In genomic region chr11:62573592-62574362, GRCh38 we compare ENCODE assay signal across 1 cellular context.
A peak's percentile ranks its signal among the peaks of the same experiment; 100 is the strongest.
TF ChIP-seq lines count a peak whose summit lies in the region.

A gene with protein sequence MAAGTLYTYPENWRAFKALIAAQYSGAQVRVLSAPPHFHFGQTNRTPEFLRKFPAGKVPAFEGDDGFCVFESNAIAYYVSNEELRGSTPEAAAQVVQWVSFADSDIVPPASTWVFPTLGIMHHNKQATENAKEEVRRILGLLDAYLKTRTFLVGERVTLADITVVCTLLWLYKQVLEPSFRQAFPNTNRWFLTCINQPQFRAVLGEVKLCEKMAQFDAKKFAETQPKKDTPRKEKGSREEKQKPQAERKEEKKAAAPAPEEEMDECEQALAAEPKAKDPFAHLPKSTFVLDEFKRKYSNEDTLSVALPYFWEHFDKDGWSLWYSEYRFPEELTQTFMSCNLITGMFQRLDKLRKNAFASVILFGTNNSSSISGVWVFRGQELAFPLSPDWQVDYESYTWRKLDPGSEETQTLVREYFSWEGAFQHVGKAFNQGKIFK (minus strand): TSS chr11:62573891. CDS start chr11:62573842, 49 bp downstream.

TF ChIP-seq in HepG2, 621 proteins besides CTCF, POLR2A, EP300 and RAD21 (continued from another document and continues in another):
- TF ChIP-seq THAP7 (CRISPR knock-in tag; IDR thresholded peaks at IDR 0.05) (no peak), STAG1 (CRISPR knock-in tag; IDR thresholded peaks at IDR 0.05) (no peak), SATB2 (CRISPR knock-in tag; IDR thresholded peaks at IDR 0.05) (no peak), ZSCAN29 (CRISPR knock-in tag; conservative IDR thresholded peaks at IDR 0.05) (no peak), ZNF143 (CRISPR knock-in tag; IDR thresholded peaks at IDR 0.05) (peak; percentile 13; the same call in 1 of the 2 replicates), TBX3 (IDR thresholded peaks at IDR 0.05; ENCODE audit: borderline replicate concordance) (no peak), FOXA1 (IDR thresholded peaks at IDR 0.05) (no peak), FOXA1 (CRISPR knock-in tag; IDR thresholded peaks at IDR 0.05) (no peak), RBFOX2 (IDR thresholded peaks at IDR 0.05; ENCODE audit: low read depth, low read length) (peak; percentile 75), ZNF296 (CRISPR knock-in tag; conservative IDR thresholded peaks at IDR 0.05) (no peak), SNAPC2 (CRISPR knock-in tag; IDR thresholded peaks at IDR 0.05) (no peak), RNF2 (conservative IDR thresholded peaks at IDR 0.05; ENCODE audit: low read depth) (no peak), CHD4 (IDR thresholded peaks at IDR 0.05; ENCODE audit: borderline replicate concordance, low read length) (no peak), PLRG1 (conservative IDR thresholded peaks at IDR 0.05) (no peak), MLXIP (CRISPR knock-in tag; IDR thresholded peaks at IDR 0.05; ENCODE audit: borderline replicate concordance) (no peak), MEIS2 (CRISPR knock-in tag; IDR thresholded peaks at IDR 0.05) (peak; percentile 27; the same call in 1 of the 2 replicates), STAT5B (CRISPR knock-in tag; IDR thresholded peaks at IDR 0.05) (no peak), BCL3 (CRISPR knock-in tag; IDR thresholded peaks at IDR 0.05) (no peak), EED (CRISPR knock-in tag; IDR thresholded peaks at IDR 0.05) (peak; percentile 75; the same call in 1 of the 2 replicates), MAFG (CRISPR knock-in tag; IDR thresholded peaks at IDR 0.05) (no peak), ZNF264 (CRISPR knock-in tag; IDR thresholded peaks at IDR 0.05) (no peak; the same call in none of the 2 replicates), SMAD3 (CRISPR knock-in tag; IDR thresholded peaks at IDR 0.05) (0 out of 2 replicates have a peak, but pooled peaks have one; percentile 10), ZBTB37 (CRISPR knock-in tag; IDR thresholded peaks at IDR 0.05) (peak; percentile 72; the same call in 1 of the 2 replicates), TBL1XR1 (IDR thresholded peaks at IDR 0.05; ENCODE audit: borderline replicate concordance, low read length, partially characterized antibody) (no peak), UBTF (CRISPR knock-in tag; IDR thresholded peaks at IDR 0.05) (peak; percentile 60; the same call in 1 of the 2 replicates), ZSCAN30 (CRISPR knock-in tag; IDR thresholded peaks at IDR 0.05) (no peak), ZNF280B (CRISPR knock-in tag; IDR thresholded peaks at IDR 0.05; ENCODE audit: borderline replicate concordance) (peak; percentile 57; the same call in 1 of the 2 replicates), NCOA1 (CRISPR knock-in tag; IDR thresholded peaks at IDR 0.05) (no peak), HIC2 (CRISPR knock-in tag; IDR thresholded peaks at IDR 0.05; ENCODE audit: low read depth) (no peak), PRMT3 (CRISPR knock-in tag; IDR thresholded peaks at IDR 0.05; ENCODE audit: borderline replicate concordance, low read depth) (no peak), ZNF615 (CRISPR knock-in tag; IDR thresholded peaks at IDR 0.05; ENCODE audit: borderline replicate concordance) (peak; percentile 66; the same call in 1 of the 2 replicates), ZMYM2 (CRISPR knock-in tag; IDR thresholded peaks at IDR 0.05) (0 out of 2 replicates have a peak, but pooled peaks have one; percentile 29), NBN (conservative IDR thresholded peaks at IDR 0.05) (no peak), SAFB2 (CRISPR knock-in tag; IDR thresholded peaks at IDR 0.05; ENCODE audit: borderline replicate concordance, low read depth) (no peak; the same call in 1 of the 2 replicates), HDAC6 (IDR thresholded peaks at IDR 0.05; ENCODE audit: low read depth, low read length) (no peak), SUZ12 (IDR thresholded peaks at IDR 0.05; ENCODE audit: low read depth, low read length) (no peak), RFX1 (IDR thresholded peaks at IDR 0.05) (peak; percentile 26; the same call in 1 of the 2 replicates), ZNF550 (CRISPR knock-in tag; IDR thresholded peaks at IDR 0.05; ENCODE audit: borderline replicate concordance) (no peak), ZNF44 (CRISPR knock-in tag; IDR thresholded peaks at IDR 0.05) (no peak), CAMTA2 (CRISPR knock-in tag; IDR thresholded peaks at IDR 0.05; ENCODE audit: borderline replicate concordance) (no peak), ZNF670 (CRISPR knock-in tag; IDR thresholded peaks at IDR 0.05; ENCODE audit: borderline replicate concordance) (no peak), KMT2A (CRISPR knock-in tag; IDR thresholded peaks at IDR 0.05) (peak; percentile 75; the same call in 1 of the 2 replicates), SP2 (CRISPR knock-in tag; IDR thresholded peaks at IDR 0.05) (peak; percentile 78), SNRNP70 (IDR thresholded peaks at IDR 0.05; ENCODE audit: low read depth, low read length) (no peak), ZNF431 (CRISPR knock-in tag; IDR thresholded peaks at IDR 0.05; ENCODE audit: borderline replicate concordance, low read depth) (no peak; the same call in 1 of the 2 replicates), ZNF382 (CRISPR knock-in tag; IDR thresholded peaks at IDR 0.05; ENCODE audit: borderline replicate concordance) (no peak), RELA (CRISPR knock-in tag; IDR thresholded peaks at IDR 0.05) (0 out of 2 replicates have a peak, but pooled peaks have one; percentile 20), ZBTB14 (CRISPR knock-in tag; IDR thresholded peaks at IDR 0.05) (no peak), CCAR2 (optimal IDR thresholded peaks at IDR 0.05; ENCODE audit: low read depth, low read length) (no peak), RXRA (CRISPR knock-in tag; IDR thresholded peaks at IDR 0.05) (0 out of 2 replicates have a peak, but pooled peaks have one; percentile 35), PRPF4 (IDR thresholded peaks at IDR 0.05; ENCODE audit: low read depth, low read length, poor library complexity, severe bottlenecking) (no peak)
- TF ChIP-seq, protein P1, sequence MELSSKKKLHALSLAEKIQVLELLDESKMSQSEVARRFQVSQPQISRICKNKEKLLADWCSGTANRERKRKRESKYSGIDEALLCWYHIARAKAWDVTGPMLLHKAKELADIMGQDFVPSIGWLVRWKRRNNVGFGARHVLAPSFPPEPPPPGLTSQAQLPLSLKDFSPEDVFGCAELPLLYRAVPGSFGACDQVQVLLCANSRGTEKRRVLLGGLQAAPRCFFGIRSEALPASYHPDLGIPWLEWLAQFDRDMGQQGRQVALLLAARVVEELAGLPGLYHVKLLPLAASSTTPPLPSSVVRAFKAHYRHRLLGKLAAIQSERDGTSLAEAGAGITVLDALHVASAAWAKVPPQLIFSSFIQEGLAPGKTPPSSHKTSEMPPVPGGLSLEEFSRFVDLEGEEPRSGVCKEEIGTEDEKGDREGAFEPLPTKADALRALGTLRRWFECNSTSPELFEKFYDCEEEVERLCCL (CRISPR knock-in tag; IDR thresholded peaks at IDR 0.05; ENCODE audit: borderline replicate concordance): no peak
- TF ChIP-seq, protein P2, sequence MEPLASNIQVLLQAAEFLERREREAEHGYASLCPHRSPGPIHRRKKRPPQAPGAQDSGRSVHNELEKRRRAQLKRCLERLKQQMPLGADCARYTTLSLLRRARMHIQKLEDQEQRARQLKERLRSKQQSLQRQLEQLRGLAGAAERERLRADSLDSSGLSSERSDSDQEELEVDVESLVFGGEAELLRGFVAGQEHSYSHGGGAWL (CRISPR knock-in tag; IDR thresholded peaks at IDR 0.05): no peak
- TF ChIP-seq, protein P3, sequence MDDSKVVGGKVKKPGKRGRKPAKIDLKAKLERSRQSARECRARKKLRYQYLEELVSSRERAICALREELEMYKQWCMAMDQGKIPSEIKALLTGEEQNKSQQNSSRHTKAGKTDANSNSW (CRISPR knock-in tag; IDR thresholded peaks at IDR 0.05; ENCODE audit: borderline replicate concordance): no peak
